In the genomic region with DNA sequence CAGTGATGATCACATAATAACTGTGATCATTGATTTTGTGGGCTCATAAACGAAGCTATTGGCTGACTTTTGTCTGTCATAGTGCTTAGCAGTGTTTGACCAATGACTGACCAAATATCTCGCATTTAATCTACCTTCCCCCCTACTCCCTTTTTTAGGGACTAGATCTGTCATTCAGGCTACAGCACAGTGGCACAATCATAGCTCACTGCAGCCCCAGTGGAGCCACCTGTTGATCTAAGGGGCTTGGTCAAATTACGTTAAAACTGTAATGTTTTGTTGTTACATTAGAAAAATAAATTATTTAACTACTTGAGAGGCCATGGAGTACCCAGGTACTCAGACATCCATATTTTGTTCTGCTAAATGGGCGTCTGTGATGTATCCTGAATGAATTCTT, we compare ENCODE assay signal across 8 cellular contexts. TPM values are rescaled to one million over a fixed set of nuclear protein-coding genes. Genes with fewer than 3 reads are reported as not detected.
DNase-seq lines count a peak whose midpoint lies in the region; ATAC-seq and TF ChIP-seq lines count a peak whose summit lies in the region.

No MANE protein-coding gene starts in this region.

- H3K4me3 ChIP-seq in AG10803 (ENCODE audit: low read length) (peak overlapping the region; percentile 76), adrenal gland (peak overlapping the region in 1 of 4 donors; percentile 61), mesodermal cell (ENCODE audit: extremely low read depth, insufficient read depth, low read length, poor library complexity, severe bottlenecking) (peak overlapping the region; percentile 53)

- DNase-seq in AG10803 (ENCODE audit: low read depth): no peak
- no peak for DNase-seq in adrenal gland
- DNase-seq in NCI-H1694 (lab: John Stamatoyannopoulos, UW): no peak
- no peak for DNase-seq in activated effector memory CD4-positive, alpha-beta T cell treated with anti-CD3 and anti-CD28 coated beads, Interleukin-2, amount 50 U/mL, for 16 hours
- DNase-seq in ureter (ENCODE audit: low spot score): no peak
- DNase-seq in middle frontal gyrus (ENCODE audit: extremely low spot score, low spot score): no peak

- no peak for TF ChIP-seq POLR2A in adrenal gland (IDR thresholded peaks at IDR 0.05)

- H3K4me1 ChIP-seq in adrenal gland (replicated peaks in 1 of 2) (peaks cover 0 to 14% of the 10 kb centered on the region in 2 donors), mesodermal cell (ENCODE audit: control insufficient read depth, insufficient read depth, low read length, poor library complexity, severe bottlenecking) (no peaks in the 10 kb centered on the region)

- peak overlapping the region; percentile 89 to 98 (median 97) for H3K27ac ChIP-seq in adrenal gland
- no peak overlapping the region for H3K27ac ChIP-seq in mesodermal cell (ENCODE audit: low read depth, low read length, severe bottlenecking)

- H3K36me3 ChIP-seq in adrenal gland (replicated peaks in 1 of 2) (no peaks in the 10 kb centered on the region), mesodermal cell (ENCODE audit: control insufficient read depth, insufficient read depth, low read length) (peaks cover 1% of the 10 kb centered on the region)

- WGBS in adrenal gland, 4 donors: 32 to 42% (median 37%) methylated on average over 4 of the region's 4 CpGs
- WGBS in mesodermal cell (ENCODE audit: insufficient coverage in 2 of 2), 2 experiments: no CpG with 5 or more reads among the region's 4 CpGs

- no peaks in the 10 kb centered on the region for H3K27me3 ChIP-seq in adrenal gland

- TF ChIP-seq CTCF in AG10803 (conservative IDR thresholded peaks at IDR 0.05; ENCODE audit: low read length) (no peak), adrenal gland (IDR thresholded peaks at IDR 0.05) (no peak)

- intact Hi-C loops in adrenal gland (cut with DNase I): no loop called here

- H3K9me3 ChIP-seq in adrenal gland (replicated peaks in 1 of 3) (no peaks in the 10 kb centered on the region), mesodermal cell (ENCODE audit: control insufficient read depth, low read length) (no peaks in the 10 kb centered on the region)

- ATAC-seq in HG02981 (IDR thresholded peaks at IDR 0.05; ENCODE audit: unreplicated experiment): peak; percentile 26

RNA-seq across cellular contexts. Expression of a gene that starts 1.5 kb away (rescaled TPM):
- total RNA-seq in adrenal gland (100 to 1,000 TPM in 5 of 8 donors, 10 to 100 TPM in 3; 72.0 to 188 (median 113) TPM), ureter (78.4 TPM)
- polyA plus RNA-seq in adrenal gland: 100 to 1,000 TPM in 1 of 3 donors, 10 to 100 TPM in 2; 71.5 to 210 (median 84.0) TPM
- 86.6 TPM for polyA plus RNA-seq in mesodermal cell (2013, experiment 1 of 2)
- polyA plus RNA-seq in mesodermal cell (2013, experiment 2 of 2): 83.8 TPM

RNA-seq across cellular contexts. Expression of a gene that starts 5.7 kb away (rescaled TPM):
- total RNA-seq in adrenal gland: 10 to 100 TPM; 31.3 to 78.1 (median 41.4) TPM
- polyA plus RNA-seq in adrenal gland: 10 to 100 TPM; 13.4 to 24.8 (median 15.7) TPM
- polyA plus RNA-seq in mesodermal cell (2013, experiment 1 of 2): 1.4 TPM
- 1.7 TPM for polyA plus RNA-seq in mesodermal cell (2013, experiment 2 of 2)
- total RNA-seq in ureter: 28.2 TPM

RNA-seq across cellular contexts. Expression of a gene that starts 42.7 kb away (rescaled TPM):
- 10 to 100 TPM in 4 of 8 donors, 1 to 10 TPM in 4; 5.9 to 32.5 (median 14.3) TPM for total RNA-seq in adrenal gland
- polyA plus RNA-seq in adrenal gland: 10 to 100 TPM in 2 of 3 donors, 1 to 10 TPM in 1; 5.0 to 20.3 (median 17.5) TPM
- 12.0 TPM for polyA plus RNA-seq in mesodermal cell (2013, experiment 1 of 2)
- 7.6 TPM for polyA plus RNA-seq in mesodermal cell (2013, experiment 2 of 2)
- total RNA-seq in ureter: 9.1 TPM

RNA-seq across cellular contexts. Expression of a gene that starts 42.7 kb away (rescaled TPM):
- total RNA-seq in adrenal gland (10 to 100 TPM in 4 of 8 donors, 1 to 10 TPM in 3, not detected in 1; 1.2 to 26.2 (median 15.4) TPM), ureter (17.7 TPM)
- polyA plus RNA-seq in adrenal gland: 100 to 1,000 TPM in 2 of 3 donors, 10 to 100 TPM in 1; 16.5 to 218 (median 119) TPM
- 9.3 TPM for polyA plus RNA-seq in mesodermal cell (2013, experiment 1 of 2)
- polyA plus RNA-seq in mesodermal cell (2013, experiment 2 of 2): 19.8 TPM

RNA-seq across cellular contexts. Expression of a gene that starts 43.1 kb away (rescaled TPM):
- total RNA-seq in adrenal gland: 10 to 100 TPM; 10.6 to 26.7 (median 21.2) TPM
- 10 to 100 TPM in 1 of 3 donors, 1 to 10 TPM in 2; 7.8 to 43.0 (median 9.7) TPM for polyA plus RNA-seq in adrenal gland
- polyA plus RNA-seq in mesodermal cell (2013, experiment 1 of 2): 12.1 TPM
- polyA plus RNA-seq in mesodermal cell (2013, experiment 2 of 2): 14.4 TPM
- total RNA-seq in ureter: 23.3 TPM
